Comparison of ENCODE assay signal across 8 cellular contexts in the genomic region with DNA sequence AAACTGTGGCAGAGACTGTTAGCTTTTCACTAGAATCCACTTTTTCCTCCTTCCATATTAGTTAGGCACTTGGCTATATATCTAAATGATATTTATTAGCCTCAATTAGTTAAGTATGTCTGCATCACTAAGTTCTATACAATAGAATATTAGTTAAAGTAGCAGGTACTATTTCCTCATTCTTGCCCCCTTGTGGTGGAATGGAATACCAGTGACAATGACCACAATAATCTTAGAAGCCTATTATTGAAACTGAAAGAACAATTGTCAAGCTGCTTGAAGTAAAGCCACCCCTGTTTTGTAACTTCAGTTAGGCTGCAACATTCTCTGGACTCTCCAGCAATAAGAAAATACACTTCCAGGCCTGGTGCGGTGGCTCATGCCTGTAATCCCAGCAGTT.
DNase-seq lines count a peak whose midpoint lies in the region; ATAC-seq and TF ChIP-seq lines count a peak whose summit lies in the region.

No MANE protein-coding gene starts in this region.

- no peak for ATAC-seq in activated T-cell treated with anti-CD3 and anti-CD28 coated beads, Interleukin-2, amount 50 U/mL, for 4 hours

- H3K9ac ChIP-seq in H9 (ENCODE audit: extremely low read depth, insufficient read length, low read length), result no peak overlapping the region

- TF ChIP-seq POLR2A in erythroblast (IDR thresholded peaks at IDR 0.05; ENCODE audit: low read length), result no peak

- peak; percentile 68 for TF ChIP-seq CTCF in H9 (conservative IDR thresholded peaks at IDR 0.05)
- TF ChIP-seq CTCF in dorsolateral prefrontal cortex (IDR thresholded peaks at IDR 0.05 in 54 of 56, conservative IDR thresholded peaks at IDR 0.05 in 2 of 56; ENCODE audit: low read depth in 1 of 56, partially characterized antibody in 56 of 56), result peak in 24 of 56 donors; percentile 9 to 30 (median 21)

- no peaks in the 10 kb centered on the region for H3K9me3 Mint-ChIP-seq in activated CD4-positive, alpha-beta T cell treated with anti-CD3 and anti-CD28 coated beads, Interleukin-2, amount 10 ng/mL, durations not matched to agents 24 days and 14 days
- H3K9me3 Mint-ChIP-seq in H9, result no peaks in the 10 kb centered on the region
- H3K9me3 Mint-ChIP-seq in activated T-cell treated with anti-CD3 and anti-CD28 coated beads, Interleukin-2, amount 50 U/mL, for 4 hours, result no peaks in the 10 kb centered on the region

- no peak overlapping the region for H4K91ac ChIP-seq in H9 (ENCODE audit: insufficient read length, low read depth, low read length)

- H3K79me2 ChIP-seq in H9 (ENCODE audit: insufficient read depth, low read length), result no peaks in the 10 kb centered on the region

- no peak overlapping the region for H2BK20ac ChIP-seq in H9 (ENCODE audit: low read depth, low read length, poor library complexity, severe bottlenecking)

- H3K23ac ChIP-seq in H9 (ENCODE audit: insufficient read length, low read depth, low read length), result no peak overlapping the region

- H3K27me3 Mint-ChIP-seq in activated CD4-positive, alpha-beta T cell treated with anti-CD3 and anti-CD28 coated beads, Interleukin-2, amount 10 ng/mL, durations not matched to agents 24 days and 14 days, result no peaks in the 10 kb centered on the region
- no peaks in the 10 kb centered on the region for H3K27me3 Mint-ChIP-seq in H9 (ENCODE audit: low read depth)
- no peaks in the 10 kb centered on the region for H3K27me3 Mint-ChIP-seq in activated T-cell treated with anti-CD3 and anti-CD28 coated beads, Interleukin-2, amount 50 U/mL, for 4 hours (ENCODE audit: low read depth)

- H2BK5ac ChIP-seq in H9 (ENCODE audit: insufficient read length, low read length), result no peak overlapping the region

- intact Hi-C loops in activated CD4-positive, alpha-beta T cell treated with anti-CD3 and anti-CD28 coated beads, Interleukin-2, amount 10 ng/mL, durations not matched to agents 24 days and 14 days (cut with micrococcal nuclease), result no loop called here
- intact Hi-C loops in dorsolateral prefrontal cortex (cut with DNase I), result no loop called here

- H3K23me2 ChIP-seq in H9 (ENCODE audit: insufficient read length, low read depth, low read length, poor library complexity, severe bottlenecking), result no peaks in the 10 kb centered on the region

- H2BK12ac ChIP-seq in H9 (ENCODE audit: insufficient read length, low read depth, low read length), result no peak overlapping the region

- no peak overlapping the region for H3K56ac ChIP-seq in H9 (ENCODE audit: insufficient read length, low read depth, low read length)

- peaks cover 2% of the 10 kb centered on the region for H3K4me1 Mint-ChIP-seq in activated CD4-positive, alpha-beta T cell treated with anti-CD3 and anti-CD28 coated beads, Interleukin-2, amount 10 ng/mL, durations not matched to agents 24 days and 14 days
- 0 out of 4 replicates have a peak, but pooled peaks cover 0 to 3% of the 10 kb centered on the region in 2 experiments for H3K4me1 Mint-ChIP-seq in H9
- H3K4me1 Mint-ChIP-seq in activated T-cell treated with anti-CD3 and anti-CD28 coated beads, Interleukin-2, amount 50 U/mL, for 4 hours (ENCODE audit: low read depth), result no peaks in the 10 kb centered on the region

- H3K4me3 Mint-ChIP-seq in activated CD4-positive, alpha-beta T cell treated with anti-CD3 and anti-CD28 coated beads, Interleukin-2, amount 10 ng/mL, durations not matched to agents 24 days and 14 days, result no peak overlapping the region
- H3K4me3 Mint-ChIP-seq in H9, result no peak overlapping the region
- no peak overlapping the region for H3K4me3 Mint-ChIP-seq in activated T-cell treated with anti-CD3 and anti-CD28 coated beads, Interleukin-2, amount 50 U/mL, for 4 hours

- no peak overlapping the region for H2BK120ac ChIP-seq in H9 (ENCODE audit: low read depth, low read length, poor library complexity, severe bottlenecking)

- no peak overlapping the region for H3K4me3 ChIP-seq in dorsolateral prefrontal cortex

- no peak overlapping the region for H3T11ph ChIP-seq in H9 (ENCODE audit: low read length)

- H4K8ac ChIP-seq in H9 (replicated peaks; ENCODE audit: insufficient read length, low read depth, low read length), result no peak overlapping the region

- DNase-seq in activated CD4-positive, alpha-beta T cell treated with anti-CD3 and anti-CD28 coated beads, Interleukin-2, amount 10 ng/mL, durations not matched to agents 24 days and 14 days, result peak; percentile 64
- DNase-seq in activated CD4-positive, alpha-beta T cell treated with anti-CD3 and anti-CD28 coated beads, Interleukin-2, amount 50 U/mL, for 1 hour, result no peak
- DNase-seq in H9, result no peak
- DNase-seq in LoVo (ENCODE audit: low spot score), result peak; percentile 32
- DNase-seq in erythroblast (lab: John Stamatoyannopoulos, UW), result peak; percentile 2 to 38
- no peak for DNase-seq in HuH-7.5 (ENCODE audit: low spot score)
- DNase-seq in dorsolateral prefrontal cortex, result no peak
- DNase-seq in activated T-cell treated with anti-CD3 and anti-CD28 coated beads, Interleukin-2, amount 50 U/mL, for 4 hours, result no peak

- no peaks in the 10 kb centered on the region for H3K9me3 ChIP-seq in H9 (ENCODE audit: control insufficient read depth, low read depth, low read length)

- WGBS in H9 (ENCODE audit: extremely low coverage, insufficient read length, low lambda C conversion rate), result no CpG with 5 or more reads among the region's 1 CpG

- no peaks in the 10 kb centered on the region for H3K36me3 Mint-ChIP-seq in activated CD4-positive, alpha-beta T cell treated with anti-CD3 and anti-CD28 coated beads, Interleukin-2, amount 10 ng/mL, durations not matched to agents 24 days and 14 days (ENCODE audit: low read depth)
- H3K36me3 Mint-ChIP-seq in H9 (ENCODE audit: insufficient read depth in 1 of 3, low read depth in 3 of 3), result no peaks in the 10 kb centered on the region
- no peaks in the 10 kb centered on the region for H3K36me3 Mint-ChIP-seq in activated T-cell treated with anti-CD3 and anti-CD28 coated beads, Interleukin-2, amount 50 U/mL, for 4 hours (ENCODE audit: insufficient read depth)

- no peaks in the 10 kb centered on the region for H4K20me1 ChIP-seq in H9 (ENCODE audit: control insufficient read depth, insufficient read depth, insufficient read length)

- H3K4me2 ChIP-seq in H9 (ENCODE audit: insufficient read depth, insufficient read length, low read length), result no peak overlapping the region

- H3K18ac ChIP-seq in H9 (ENCODE audit: insufficient read length, low read depth, low read length), result no peak overlapping the region

- no peak overlapping the region for H3K4ac ChIP-seq in H9 (ENCODE audit: low read depth, low read length)

- H2AFZ ChIP-seq in H9 (ENCODE audit: low read length), result no peak overlapping the region

- H3K27ac ChIP-seq in H9 (ENCODE audit: insufficient read length, low read depth, low read length) (no peak overlapping the region), dorsolateral prefrontal cortex (no peak overlapping the region)

- no peaks in the 10 kb centered on the region for H3K4me1 ChIP-seq in H9 (ENCODE audit: insufficient read depth, low read length)

- H3K27me3 ChIP-seq in H9 (ENCODE audit: insufficient read depth, low read length), result no peaks in the 10 kb centered on the region
- H3K27me3 ChIP-seq in dorsolateral prefrontal cortex, result no peaks in the 10 kb centered on the region

- no peak overlapping the region for H4K5ac ChIP-seq in H9 (ENCODE audit: insufficient read length, low read depth, low read length)

- H3K14ac ChIP-seq in H9 (ENCODE audit: insufficient read depth, low read length), result no peak overlapping the region

- H3K79me1 ChIP-seq in H9 (ENCODE audit: insufficient read depth, low read depth, low read length, poor library complexity, severe bottlenecking), result no peaks in the 10 kb centered on the region

- H2BK15ac ChIP-seq in H9 (ENCODE audit: low read depth, low read length), result no peak overlapping the region

- H2AK5ac ChIP-seq in H9 (ENCODE audit: insufficient read length, low read length), result no peak overlapping the region

- H3K27ac Mint-ChIP-seq in activated CD4-positive, alpha-beta T cell treated with anti-CD3 and anti-CD28 coated beads, Interleukin-2, amount 10 ng/mL, durations not matched to agents 24 days and 14 days, result no peak overlapping the region
- no peak overlapping the region for H3K27ac Mint-ChIP-seq in H9

Comparison
In these comparisons a context has a peak if more than half of its experiments do, and no peak if none do; other contexts are left out.
1. DNase-seq: peak in activated CD4-positive, alpha-beta T cell treated with anti-CD3 and anti-CD28 coated beads, Interleukin-2, amount 10 ng/mL, durations not matched to agents 24 days and 14 days (single experiment), LoVo (single experiment) and erythroblast (2 of 2); none in activated CD4-positive, alpha-beta T cell treated with anti-CD3 and anti-CD28 coated beads, Interleukin-2, amount 50 U/mL, for 1 hour (single experiment), H9 (single experiment), HuH-7.5 (single experiment), dorsolateral prefrontal cortex (0 of 10) and activated T-cell treated with anti-CD3 and anti-CD28 coated beads, Interleukin-2, amount 50 U/mL, for 4 hours (single experiment).